ENCODE assay signal across 8 cellular contexts in genomic region chr12:49059385-49060232, GRCh38. TPM values are rescaled to one million over a fixed set of nuclear protein-coding genes. Genes with fewer than 3 reads are reported as not detected.
DNase-seq lines count a peak whose midpoint lies in the region; ATAC-seq, FAIRE-seq and TF ChIP-seq lines count a peak whose summit lies in the region.

No MANE protein-coding gene starts in this region.

- peaks cover 34% of the 10 kb centered on the region for H3K36me3 Mint-ChIP-seq in effector memory CD8-positive, alpha-beta T cell (ENCODE audit: insufficient read depth)

- H3K27ac ChIP-seq in SK-N-SH (ENCODE audit: low read depth in 2 of 2, low read length in 1 of 2), result peak overlapping the region; percentile 93 to 97

- peaks cover 60 to 66% of the 10 kb centered on the region in 2 donors for H3K4me1 Mint-ChIP-seq in effector memory CD8-positive, alpha-beta T cell (ENCODE audit: low read depth in 2 of 2)

- no peak for TF ChIP-seq EP300 in SK-N-SH (IDR thresholded peaks at IDR 0.05; ENCODE audit: borderline replicate concordance in 1 of 2, low read depth in 1 of 2, low read length in 1 of 2)

- CTCF ChIA-PET in SK-N-SH (lab: Yijun Ruan, JAX), result interaction anchor here (1.0 to 8.1 kb wide), 9 partner anchors 15 to 282 kb away, joined by 3 to 49 read pairs (median 5); no protein-coding TSS in a partner anchor

- H3K27ac Mint-ChIP-seq in effector memory CD8-positive, alpha-beta T cell, result peak overlapping the region; percentile 97 to 98

- H3K36me3 ChIP-seq in SK-N-SH (replicated peaks in 1 of 2; ENCODE audit: control insufficient read depth in 1 of 2, insufficient read depth in 2 of 2, low read length in 1 of 2) (peaks cover 6 to 9% of the 10 kb centered on the region in 2 experiments), mucosa of stomach (ENCODE audit: control insufficient read depth, insufficient read depth, low read length) (no peaks in the 10 kb centered on the region)

- H3K4me3 ChIP-seq in SK-N-SH (ENCODE audit: low read depth in 2 of 2, low read length in 1 of 2) (peak overlapping the region; percentile 90 to 96), mucosa of stomach (ENCODE audit: low read length) (peak overlapping the region; percentile 63)

- no peaks in the 10 kb centered on the region for H3K9me3 Mint-ChIP-seq in effector memory CD8-positive, alpha-beta T cell

- H3K9ac ChIP-seq in SK-N-SH (peak overlapping the region; percentile 98), mucosa of stomach (ENCODE audit: low read length) (peak overlapping the region; percentile 98)

- H2AFZ ChIP-seq in SK-N-SH (ENCODE audit: low read depth), result no peak overlapping the region

- H3K4me3 Mint-ChIP-seq in effector memory CD8-positive, alpha-beta T cell, result peak overlapping the region; percentile 94 to 96

- H3K9me3 ChIP-seq in SK-N-SH, result no peaks in the 10 kb centered on the region
- H3K9me3 ChIP-seq in mucosa of stomach (ENCODE audit: control insufficient read depth, low read length), result no peaks in the 10 kb centered on the region

- H3K27me3 ChIP-seq in SK-N-SH (ENCODE audit: insufficient read depth) (no peaks in the 10 kb centered on the region), mucosa of stomach (ENCODE audit: control insufficient read depth, insufficient read depth, low read length) (no peaks in the 10 kb centered on the region)

- DNase-seq in activated CD8-positive, alpha-beta memory T cell treated with anti-CD3 and anti-CD28 coated beads, Interleukin-2, amount 50 U/mL, for 48 hours, result peak; percentile 69
- no peak for DNase-seq in activated CD8-positive, alpha-beta memory T cell treated with anti-CD3 and anti-CD28 coated beads, Interleukin-2, amount 50 U/mL, for 4 hours
- DNase-seq in SK-N-SH (no peak), DMS153 (lab: John Stamatoyannopoulos, UW) (no peak), D721Med (ENCODE audit: insufficient read length, low spot score) (no peak)
- DNase-seq in effector memory CD8-positive, alpha-beta T cell, result peak in 1 of 3 experiments; percentile 24

- peaks cover 9% of the 10 kb centered on the region for H3F3A ChIP-seq in SK-N-SH (replicated peaks; ENCODE audit: insufficient read depth)

- TF ChIP-seq RAD21 in SK-N-SH (IDR thresholded peaks at IDR 0.05; ENCODE audit: low read length), result no peak

- H3K4me1 ChIP-seq in SK-N-SH (ENCODE audit: control insufficient read depth in 1 of 2, insufficient read depth in 2 of 2, low read depth in 1 of 2, low read length in 1 of 2) (peaks cover 17 to 39% of the 10 kb centered on the region in 2 experiments; a peak in 3 of 4 replicates), mucosa of stomach (ENCODE audit: control insufficient read depth, insufficient read depth, low read length) (peaks cover 44% of the 10 kb centered on the region)

- FAIRE-seq in D721Med (lab: Jason Lieb, UNC), result no peak

- whole genome bisulfite sequencing in SK-N-SH (ENCODE audit: low lambda C conversion rate), result 0% methylated on average over 27 of the region's 74 CpGs

- POLR2A ChIA-PET in SK-N-SH (lab: Yijun Ruan, JAX), result interaction anchor here (0.9 to 1.2 kb wide), 4 partner anchors 51 to 129 kb away, joined by 3 to 8 read pairs (median 3); partner anchors contain the start of genes LMBR1L and TUBA1B

- peaks cover 69% of the 10 kb centered on the region for H3K79me2 ChIP-seq in SK-N-SH (ENCODE audit: insufficient read depth)

- peak; percentile 30 for ATAC-seq in HG02970 (IDR thresholded peaks at IDR 0.05; ENCODE audit: low FRiP score, unreplicated experiment)
- ATAC-seq in effector memory CD8-positive, alpha-beta T cell (replicated peaks), result peak; percentile 5

- peaks cover 45% of the 10 kb centered on the region for H4K20me1 ChIP-seq in SK-N-SH (ENCODE audit: insufficient read depth)

- no peaks in the 10 kb centered on the region for H3K27me3 Mint-ChIP-seq in effector memory CD8-positive, alpha-beta T cell

- no peaks in the 10 kb centered on the region for H3K9me2 ChIP-seq in SK-N-SH

- H3K4me2 ChIP-seq in SK-N-SH, result peak overlapping the region; percentile 96

- no peak for TF ChIP-seq CTCF in SK-N-SH (IDR thresholded peaks at IDR 0.05)
- TF ChIP-seq CTCF in D721Med (IDR thresholded peaks at IDR 0.05; ENCODE audit: insufficient read depth, missing control alignments), result no peak

TF ChIP-seq in SK-N-SH, 30 proteins besides CTCF, POLR2A, EP300 and RAD21:
- TF ChIP-seq TEAD4 (IDR thresholded peaks at IDR 0.05; ENCODE audit: borderline replicate concordance, insufficient read depth), result no peak
- TF ChIP-seq MXI1 (IDR thresholded peaks at IDR 0.05; ENCODE audit: low read depth, low read length), result no peak
- TF ChIP-seq IRF3 (IDR thresholded peaks at IDR 0.05; ENCODE audit: low read depth, low read length), result no peak
- 0 out of 2 replicates have a peak, but pooled peaks have one; percentile 18 for TF ChIP-seq YY1 (IDR thresholded peaks at IDR 0.05; ENCODE audit: low read depth)
- no peak for TF ChIP-seq FOSL2 (IDR thresholded peaks at IDR 0.05; ENCODE audit: borderline replicate concordance, low read depth)
- TF ChIP-seq JUND (IDR thresholded peaks at IDR 0.05), result no peak

RNA-seq across cellular contexts. Expression of gene KMT2D, which starts 1.0 kb away (rescaled TPM):
- 16.3 and 30.5 TPM in 2 replicates for polyA plus RNA-seq in SK-N-SH (2012; rRNA removed)
- 12.4 and 21.2 TPM in 2 replicates for polyA plus RNA-seq in SK-N-SH (2012; cell fraction: cytosol; rRNA removed)
- polyA plus RNA-seq in SK-N-SH (2012; cell fraction: nucleus; rRNA removed), result 73.8 and 91.4 TPM in 2 replicates

RNA-seq across cellular contexts. Expression of gene RHEBL1, which starts 10.2 kb away (rescaled TPM):
- polyA plus RNA-seq in SK-N-SH (2012; rRNA removed), result 2.2 and 2.3 TPM in 2 replicates
- polyA plus RNA-seq in SK-N-SH (2012; cell fraction: cytosol; rRNA removed), result 1.6 and 2.9 TPM in 2 replicates
- polyA plus RNA-seq in SK-N-SH (2012; cell fraction: nucleus; rRNA removed), result 1.4 and 2.4 TPM in 2 replicates

RNA-seq across cellular contexts. Expression of gene DHH, which starts 35.0 kb away (rescaled TPM):
- 0.08 and 0.13 TPM in 2 replicates for polyA plus RNA-seq in SK-N-SH (2012; rRNA removed)
- 0.03 and 0.08 TPM in 2 replicates for polyA plus RNA-seq in SK-N-SH (2012; cell fraction: cytosol; rRNA removed)
- 0.12 and 0.14 TPM in 2 replicates for polyA plus RNA-seq in SK-N-SH (2012; cell fraction: nucleus; rRNA removed)

RNA-seq across cellular contexts. Expression of gene PRKAG1, which starts 41.0 kb away (rescaled TPM):
- 75.1 and 113 TPM in 2 replicates for polyA plus RNA-seq in SK-N-SH (2012; rRNA removed)
- polyA plus RNA-seq in SK-N-SH (2012; cell fraction: cytosol; rRNA removed), result 90.8 and 99.1 TPM in 2 replicates
- polyA plus RNA-seq in SK-N-SH (2012; cell fraction: nucleus; rRNA removed), result 50.3 and 85.4 TPM in 2 replicates

RNA-seq across cellular contexts. Expression of gene LMBR1L, which starts 51.0 kb away (rescaled TPM):
- polyA plus RNA-seq in SK-N-SH (2012; rRNA removed), result 43.0 and 61.4 TPM in 2 replicates
- 21.9 and 25.6 TPM in 2 replicates for polyA plus RNA-seq in SK-N-SH (2012; cell fraction: cytosol; rRNA removed)
- 223 and 317 TPM in 2 replicates for polyA plus RNA-seq in SK-N-SH (2012; cell fraction: nucleus; rRNA removed)
